2 cellular contexts compared by ENCODE assay signal in genomic region chr14:88630565-88630964, GRCh38.
TF ChIP-seq lines count a peak whose summit lies in the region.

No MANE protein-coding gene starts in this region.

TF ChIP-seq in GM23338, 12 proteins besides CTCF, POLR2A, EP300 and RAD21 (continued from another document):
- TF ChIP-seq REST (IDR thresholded peaks at IDR 0.05; ENCODE audit: unreplicated experiment) (no peak), EZH2phosphoT487 (IDR thresholded peaks at IDR 0.05; ENCODE audit: unreplicated experiment) (no peak), NANOG (IDR thresholded peaks at IDR 0.05; ENCODE audit: borderline replicate concordance) (no peak), ZNF114 (CRISPR knock-in tag; IDR thresholded peaks at IDR 0.05) (no peak), STAT1 (IDR thresholded peaks at IDR 0.05; ENCODE audit: unreplicated experiment) (no peak)

TF ChIP-seq in GM12878, 131 proteins besides CTCF, POLR2A, EP300 and RAD21 (continued from another document and continues in another):
- TF ChIP-seq ZBTB40 (IDR thresholded peaks at IDR 0.05; ENCODE audit: borderline replicate concordance) = no peak
- no peak for TF ChIP-seq MYC (IDR thresholded peaks at IDR 0.05; ENCODE audit: insufficient read depth, insufficient read length, insufficient replicate concordance, low read length, severe bottlenecking)
- TF ChIP-seq SMAD1 (IDR thresholded peaks at IDR 0.05; ENCODE audit: low read depth, partially characterized antibody) = no peak
- no peak for TF ChIP-seq E2F4 (IDR thresholded peaks at IDR 0.05; ENCODE audit: low read depth, low read length)
- TF ChIP-seq ZNF384 (IDR thresholded peaks at IDR 0.05; ENCODE audit: borderline replicate concordance, low read depth, low read length) = no peak
- no peak for TF ChIP-seq PKNOX1 (IDR thresholded peaks at IDR 0.05)
- 0 out of 2 replicates have a peak, but pooled peaks have one; percentile 31 for TF ChIP-seq YY1 (IDR thresholded peaks at IDR 0.05; ENCODE audit: low read depth, low read length)
- no peak for TF ChIP-seq MEF2B (IDR thresholded peaks at IDR 0.05; ENCODE audit: partially characterized antibody, poor library complexity, severe bottlenecking)
- no peak for TF ChIP-seq MTA3 (IDR thresholded peaks at IDR 0.05; ENCODE audit: borderline replicate concordance, low read length)
- no peak for TF ChIP-seq NR2C1 (IDR thresholded peaks at IDR 0.05)
- TF ChIP-seq GATAD2B (conservative IDR thresholded peaks at IDR 0.05; ENCODE audit: low read depth) = no peak
- TF ChIP-seq ATF7 (IDR thresholded peaks at IDR 0.05; ENCODE audit: low read depth) = peak; percentile 58
- TF ChIP-seq PAX5 (IDR thresholded peaks at IDR 0.05; ENCODE audit: borderline replicate concordance, low read depth, low read length) = no peak
- peak; percentile 61; the same call in 1 of the 2 replicates for TF ChIP-seq DPF2 (IDR thresholded peaks at IDR 0.05)
- no peak for TF ChIP-seq CBX3 (IDR thresholded peaks at IDR 0.05; ENCODE audit: borderline replicate concordance, low read depth)
- no peak for TF ChIP-seq REST (IDR thresholded peaks at IDR 0.05; ENCODE audit: low read depth, low read length)
- no peak for TF ChIP-seq ZNF622 (IDR thresholded peaks at IDR 0.05)
- no peak for TF ChIP-seq ASH2L (IDR thresholded peaks at IDR 0.05; ENCODE audit: borderline replicate concordance, low read depth)
- TF ChIP-seq BMI1 (IDR thresholded peaks at IDR 0.05; ENCODE audit: borderline replicate concordance) = no peak
- no peak for TF ChIP-seq ZNF274 (IDR thresholded peaks at IDR 0.05; ENCODE audit: insufficient read depth, insufficient read length)
- no peak for TF ChIP-seq HCFC1 (IDR thresholded peaks at IDR 0.05; ENCODE audit: low read length)
- TF ChIP-seq IRF3 (IDR thresholded peaks at IDR 0.05) = no peak
- no peak for TF ChIP-seq ELK1 (IDR thresholded peaks at IDR 0.05; ENCODE audit: low read depth, low read length)
- no peak for TF ChIP-seq ZNF592 (IDR thresholded peaks at IDR 0.05)
- no peak for TF ChIP-seq BACH1 (IDR thresholded peaks at IDR 0.05; ENCODE audit: borderline replicate concordance)
- TF ChIP-seq EED (IDR thresholded peaks at IDR 0.05; ENCODE audit: low read depth) = 0 out of 2 replicates have a peak, but pooled peaks have one; percentile 12
- no peak for TF ChIP-seq TCF12 (IDR thresholded peaks at IDR 0.05; ENCODE audit: low read depth, low read length)
- TF ChIP-seq SUZ12 (IDR thresholded peaks at IDR 0.05; ENCODE audit: unreplicated experiment) = no peak
- no peak for TF ChIP-seq POLR2AphosphoS5 (IDR thresholded peaks at IDR 0.05; ENCODE audit: low read length)
- no peak for TF ChIP-seq RB1 (IDR thresholded peaks at IDR 0.05; ENCODE audit: borderline replicate concordance)
- TF ChIP-seq FOS (IDR thresholded peaks at IDR 0.05; ENCODE audit: borderline replicate concordance, extremely low read depth, insufficient read length) = no peak
- TF ChIP-seq ZZZ3 (IDR thresholded peaks at IDR 0.05; ENCODE audit: control insufficient read depth, insufficient read length, low read depth) = no peak
- TF ChIP-seq RAD51 (IDR thresholded peaks at IDR 0.05) = no peak
- TF ChIP-seq ZNF687 (IDR thresholded peaks at IDR 0.05) = no peak
- peak; percentile 53 to 58; a peak in 3 of 4 replicates for TF ChIP-seq IKZF2 (IDR thresholded peaks at IDR 0.05)
